Comparison of ENCODE assay signal across 19 cellular contexts in the genomic region with DNA sequence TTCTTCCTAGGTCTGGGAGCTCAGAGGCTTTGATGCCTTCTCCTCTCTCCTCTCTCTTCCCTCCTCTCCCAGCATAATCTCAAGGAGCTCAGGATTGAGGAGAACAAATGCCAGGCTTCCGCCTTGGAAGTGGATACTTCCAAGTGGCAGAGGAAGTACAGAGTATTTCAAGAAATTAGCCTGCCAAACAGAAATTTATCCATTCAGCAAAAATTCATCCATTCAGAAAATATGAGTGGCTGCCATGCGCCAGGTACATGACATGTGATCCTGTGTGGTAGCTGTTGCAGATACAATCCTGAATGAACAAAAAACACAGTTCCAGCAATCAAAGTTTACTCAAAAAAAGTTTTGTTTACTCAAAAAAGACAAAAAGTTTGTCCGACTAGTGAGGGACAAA. TPM values are rescaled to one million over a fixed set of nuclear protein-coding genes. Genes with fewer than 3 reads are reported as not detected.
DNase-seq lines count a peak whose midpoint lies in the region; ATAC-seq, FAIRE-seq and TF ChIP-seq lines count a peak whose summit lies in the region.
"Had no signal": no experiment of that assay in that cellular context is flagged by ENCODE, and none has a peak within 500 bp of the region (broad histone marks: within the 10 kb centered on the region; RNA-seq: fewer than 3 reads in every experiment).

No MANE protein-coding gene starts in this region.

- dilution Hi-C loops in IMR-90 (cut with HindIII; ENCODE audit: low sequenced_read_pairs, unreplicated experiment): no loop called here

- no peak overlapping the region for H2BK15ac ChIP-seq in IMR-90 (ENCODE audit: low read depth, low read length)

- H3K56ac ChIP-seq in IMR-90 (ENCODE audit: extremely low read depth, insufficient read depth, low read length): no peak overlapping the region

- H3K9me3 Mint-ChIP-seq in activated CD8-positive, alpha-beta memory T cell treated with anti-CD3 and anti-CD28 coated beads, Interleukin-2, amount 10 ng/mL, durations not matched to agents 7 days and 5 days (ENCODE audit: low read depth): no peaks in the 10 kb centered on the region
- H3K9me3 Mint-ChIP-seq in brain: no peaks in the 10 kb centered on the region

- intact Hi-C loops in IMR-90 (cut with micrococcal nuclease): no loop called here

- H3K27ac Mint-ChIP-seq in activated CD8-positive, alpha-beta memory T cell treated with anti-CD3 and anti-CD28 coated beads, Interleukin-2, amount 10 ng/mL, durations not matched to agents 7 days and 5 days: no peak overlapping the region
- H3K27ac Mint-ChIP-seq in brain: no peak overlapping the region
- H3K27ac Mint-ChIP-seq: CD4-positive, alpha-beta memory T cell had no signal

- TF ChIP-seq RAD21 in IMR-90 (IDR thresholded peaks at IDR 0.05; ENCODE audit: low read length): no peak

- POLR2A ChIA-PET in IMR-90 (lab: Charles Lee; ENCODE audit: unreplicated experiment): no interaction called here

- peak overlapping the region; percentile 61 for H2AFZ ChIP-seq in IMR-90 (replicated peaks; ENCODE audit: low read length, poor library complexity)
- peak overlapping the region; percentile 10 for H2AFZ ChIP-seq in parathyroid adenoma

- no peak overlapping the region for H2AK5ac ChIP-seq in IMR-90 (ENCODE audit: low read depth, low read length)

- WGBS in IMR-90 (ENCODE audit: extremely low coverage in 2 of 2, insufficient read length in 1 of 2), 2 experiments: no CpG with 5 or more reads among the region's 3 CpGs

- CTCF ChIA-PET in activated CD8-positive, alpha-beta memory T cell treated with anti-CD3 and anti-CD28 coated beads, Interleukin-2, amount 10 ng/mL, durations not matched to agents 7 days and 5 days (lab: Charles Lee): interaction anchor here (0.9 to 8.6 kb wide), 17 partner anchors 8 to 413 kb away, joined by 3 to 169 read pairs (median 12); a partner anchor contains a TSS
- CTCF ChIA-PET in IMR-90 (lab: Yijun Ruan, JAX): interaction anchor here (0.7 to 1.3 kb wide), 2 partner anchors 56 to 656 kb away, joined by 3 to 6 read pairs; a partner anchor contains a TSS

- H4K20me1 ChIP-seq in IMR-90 (ENCODE audit: insufficient read depth, low read length): no peaks in the 10 kb centered on the region

- FAIRE-seq in D721Med (lab: Jason Lieb, UNC): no peak
- FAIRE-seq: A204.1, H54 had no signal

- no peak overlapping the region for H3K14ac ChIP-seq in IMR-90 (replicated peaks; ENCODE audit: low read depth, low read length)

- no peak overlapping the region for H3K4me2 ChIP-seq in IMR-90 (ENCODE audit: low read depth, low read length)
- H3K4me2 ChIP-seq in parathyroid adenoma (ENCODE audit: low read length): no peak overlapping the region

- TF ChIP-seq POLR2A in IMR-90 (IDR thresholded peaks at IDR 0.05; ENCODE audit: low read depth, low read length): no peak

- no peak overlapping the region for H3K4ac ChIP-seq in IMR-90 (ENCODE audit: low read depth, low read length)

- H2BK120ac ChIP-seq in IMR-90 (ENCODE audit: low read depth, low read length): no peak overlapping the region

- H3K27me3 ChIP-seq in IMR-90 (ENCODE audit: control insufficient read depth, insufficient read depth, low read length): no peaks in the 10 kb centered on the region; the same call in 1 of the 2 replicates
- H3K27me3 ChIP-seq in parathyroid adenoma (ENCODE audit: control insufficient read depth, insufficient read depth, low read length): no peaks in the 10 kb centered on the region
- H3K27me3 ChIP-seq: SJCRH30 had no signal

- H3K9ac ChIP-seq in IMR-90 (ENCODE audit: low read depth, low read length): no peak overlapping the region
- no peak overlapping the region for H3K9ac ChIP-seq in parathyroid adenoma

- H3K36me3 ChIP-seq in IMR-90 (ENCODE audit: control insufficient read depth, insufficient read depth, low read length) (no peaks in the 10 kb centered on the region), parathyroid adenoma (ENCODE audit: control insufficient read depth, insufficient read depth, low read length) (no peaks in the 10 kb centered on the region)
- H3K36me3 ChIP-seq: SJCRH30 had no signal

- BruUV-seq in IMR-90 (replicated peaks; lab: Mats Ljungman, UMichigan): no TSS peak

- H3K79me1 ChIP-seq in IMR-90 (ENCODE audit: low read depth in 1 of 2, low read length in 2 of 2): no peaks in the 10 kb centered on the region

- H3K36me3 Mint-ChIP-seq in activated CD8-positive, alpha-beta memory T cell treated with anti-CD3 and anti-CD28 coated beads, Interleukin-2, amount 10 ng/mL, durations not matched to agents 7 days and 5 days: no peaks in the 10 kb centered on the region
- no peaks in the 10 kb centered on the region for H3K36me3 Mint-ChIP-seq in brain
- H3K36me3 Mint-ChIP-seq: CD4-positive, alpha-beta memory T cell had no signal

- H3K4me3 Mint-ChIP-seq in activated CD8-positive, alpha-beta memory T cell treated with anti-CD3 and anti-CD28 coated beads, Interleukin-2, amount 10 ng/mL, durations not matched to agents 7 days and 5 days: peak overlapping the region; percentile 9
- H3K4me3 Mint-ChIP-seq in brain: peak overlapping the region in 4 of 5 experiments; percentile 48 to 68 (median 60)

- no peak overlapping the region for H2BK20ac ChIP-seq in IMR-90 (ENCODE audit: low read depth, low read length)

- in situ Hi-C loops in IMR-90 (cut with MboI; ENCODE audit: low sequenced_read_pairs): no loop called here

- no peak overlapping the region for H2BK5ac ChIP-seq in IMR-90 (ENCODE audit: low read depth, low read length, poor library complexity, severe bottlenecking)

- no peak overlapping the region for H4K8ac ChIP-seq in IMR-90 (ENCODE audit: low read depth in 2 of 2, low read length in 2 of 2)

- H3K27me3 Mint-ChIP-seq in activated CD8-positive, alpha-beta memory T cell treated with anti-CD3 and anti-CD28 coated beads, Interleukin-2, amount 10 ng/mL, durations not matched to agents 7 days and 5 days: peaks cover 4% of the 10 kb centered on the region
- no peaks in the 10 kb centered on the region for H3K27me3 Mint-ChIP-seq in brain

- DNase-seq in activated CD8-positive, alpha-beta memory T cell treated with anti-CD3 and anti-CD28 coated beads, Interleukin-2, amount 10 ng/mL, durations not matched to agents 7 days and 5 days: no peak
- DNase-seq in activated CD8-positive, alpha-beta memory T cell treated with anti-CD3 and anti-CD28 coated beads, Interleukin-2, amount 50 U/mL, for 48 hours: no peak
- DNase-seq in IMR-90 (no peak), NCI-H1694 treated with DMSO at 0.1 percent for 48 hours (lab: John Stamatoyannopoulos, UW) (no peak), D721Med (ENCODE audit: insufficient read length, low spot score) (no peak)
- DNase-seq: CD4-positive, alpha-beta memory T cell; NCI-H1092 treated with DMSO at 0.1 percent for 48 hours; NCI-H146; NCI-H2081; NCI-H2171 treated with DMSO at 0.1 percent for 48 hours; NCI-H446; NCI-H526 treated with DMSO at 0.1 percent for 48 hours; SJCRH30 had no signal

- H3K27ac ChIP-seq in IMR-90 (ENCODE audit: insufficient read depth, low read length) (no peak overlapping the region), parathyroid adenoma (no peak overlapping the region)
- H3K27ac ChIP-seq: SJCRH30 had no signal

- no peak overlapping the region for H4K91ac ChIP-seq in IMR-90 (ENCODE audit: insufficient read depth, low read depth, low read length)

- H3K4me3 ChIP-seq in IMR-90 (ENCODE audit: insufficient read depth, low read depth, low read length) (no peak overlapping the region), parathyroid adenoma (ENCODE audit: low read depth, low read length) (no peak overlapping the region)
- H3K4me3 ChIP-seq: SJCRH30 had no signal

- TF ChIP-seq CTCF in IMR-90 (conservative IDR thresholded peaks at IDR 0.05; ENCODE audit: low read depth, low read length) (no peak), brain (conservative IDR thresholded peaks at IDR 0.05) (no peak), parathyroid adenoma (IDR thresholded peaks at IDR 0.05) (no peak), D721Med (IDR thresholded peaks at IDR 0.05; ENCODE audit: insufficient read depth, missing control alignments) (no peak)

- H3K79me2 ChIP-seq in parathyroid adenoma: no peaks in the 10 kb centered on the region

- H3K4me1 Mint-ChIP-seq in activated CD8-positive, alpha-beta memory T cell treated with anti-CD3 and anti-CD28 coated beads, Interleukin-2, amount 10 ng/mL, durations not matched to agents 7 days and 5 days: peaks cover 12% of the 10 kb centered on the region
- peaks cover 5% of the 10 kb centered on the region for H3K4me1 Mint-ChIP-seq in brain

- H4K5ac ChIP-seq in IMR-90 (ENCODE audit: low read depth, low read length): no peak overlapping the region

- peaks cover 3% of the 10 kb centered on the region; the same call in 1 of the 2 replicates for H3K9me1 ChIP-seq in IMR-90 (ENCODE audit: insufficient read depth, low read length)

- no peak for ATAC-seq in activated CD8-positive, alpha-beta memory T cell treated with anti-CD3 and anti-CD28 coated beads, Interleukin-2, amount 10 ng/mL, durations not matched to agents 7 days and 5 days
- no peak for ATAC-seq in IMR-90 (ENCODE audit: low read depth)
- no peak for ATAC-seq in GM19452 (IDR thresholded peaks at IDR 0.05; ENCODE audit: unreplicated experiment)
- ATAC-seq: Panc1 had no signal

- no peaks in the 10 kb centered on the region for H3K4me1 ChIP-seq in IMR-90 (ENCODE audit: control insufficient read depth, insufficient read depth, low read length)
- peaks cover 4% of the 10 kb centered on the region for H3K4me1 ChIP-seq in parathyroid adenoma

- no peak overlapping the region for H3K18ac ChIP-seq in IMR-90 (ENCODE audit: low read depth, low read length)

- H3K9me3 ChIP-seq in IMR-90 (ENCODE audit: control insufficient read depth, insufficient read depth, low read length) (no peaks in the 10 kb centered on the region), parathyroid adenoma (ENCODE audit: control insufficient read depth, low read length) (no peaks in the 10 kb centered on the region)
- H3K9me3 ChIP-seq: SJCRH30 had no signal

- no peak overlapping the region for H3K23ac ChIP-seq in IMR-90 (ENCODE audit: low read depth, low read length)

- no peak overlapping the region for H2AK9ac ChIP-seq in IMR-90 (replicated peaks; ENCODE audit: low read depth, low read length, poor library complexity)

RNA-seq across cellular contexts. Expression of a gene that starts 18.4 kb away (rescaled TPM):
- total RNA-seq in activated CD8-positive, alpha-beta memory T cell treated with anti-CD3 and anti-CD28 coated beads, Interleukin-2, amount 10 ng/mL, durations not matched to agents 7 days and 5 days: 100 to 1,000 TPM; 107 to 149 TPM
- total RNA-seq in IMR-90 (2012; rRNA removed): 43.2 and 60.5 TPM in 2 replicates
- 53.5 and 55.3 TPM in 2 replicates for polyA plus RNA-seq in IMR-90 (2012; rRNA removed)
- 17.2 and 29.5 TPM in 2 replicates for polyA plus RNA-seq in IMR-90 (2012; cell fraction: cytosol; rRNA removed)
- 25.5 and 102 TPM in 2 replicates for polyA plus RNA-seq in IMR-90 (2012; cell fraction: nucleus; rRNA removed; ENCODE audit: low replicate concordance)
- 124 TPM for polyA plus RNA-seq in brain (ENCODE audit: insufficient read depth, low read depth, low replicate concordance)

RNA-seq across cellular contexts. Expression of a gene that starts 37.8 kb away (rescaled TPM):
- 10 to 100 TPM; 57.9 to 79.0 TPM for total RNA-seq in activated CD8-positive, alpha-beta memory T cell treated with anti-CD3 and anti-CD28 coated beads, Interleukin-2, amount 10 ng/mL, durations not matched to agents 7 days and 5 days
- total RNA-seq in IMR-90 (2012; rRNA removed): 11.4 and 11.8 TPM in 2 replicates
- polyA plus RNA-seq in IMR-90 (2012; rRNA removed) (38.7 and 40.7 TPM in 2 replicates), brain (ENCODE audit: insufficient read depth, low read depth, low replicate concordance) (15.8 TPM)
- 20.9 and 23.5 TPM in 2 replicates for polyA plus RNA-seq in IMR-90 (2012; cell fraction: cytosol; rRNA removed)
- polyA plus RNA-seq in IMR-90 (2012; cell fraction: nucleus; rRNA removed; ENCODE audit: low replicate concordance): 117 and 123 TPM in 2 replicates

RNA-seq across cellular contexts. Expression of a gene that starts 50.4 kb away (rescaled TPM):
- total RNA-seq in activated CD8-positive, alpha-beta memory T cell treated with anti-CD3 and anti-CD28 coated beads, Interleukin-2, amount 10 ng/mL, durations not matched to agents 7 days and 5 days: 10 to 100 TPM; 83.5 to 84.3 TPM
- total RNA-seq in IMR-90 (2012; rRNA removed): 45.3 and 47.9 TPM in 2 replicates
- polyA plus RNA-seq in IMR-90 (2012; rRNA removed) (92.4 and 100 TPM in 2 replicates), brain (ENCODE audit: insufficient read depth, low read depth, low replicate concordance) (56.2 TPM)
- 40.2 and 67.9 TPM in 2 replicates for polyA plus RNA-seq in IMR-90 (2012; cell fraction: cytosol; rRNA removed)
- 464 and 468 TPM in 2 replicates for polyA plus RNA-seq in IMR-90 (2012; cell fraction: nucleus; rRNA removed; ENCODE audit: low replicate concordance)

RNA-seq across cellular contexts. Expression of a gene that starts 55.5 kb away (rescaled TPM):
- not detected for total RNA-seq in activated CD8-positive, alpha-beta memory T cell treated with anti-CD3 and anti-CD28 coated beads, Interleukin-2, amount 10 ng/mL, durations not matched to agents 7 days and 5 days
- total RNA-seq in IMR-90 (2012; rRNA removed): 0.28 and 0.36 TPM in 2 replicates
- polyA plus RNA-seq in IMR-90 (2012; rRNA removed): 0.09 and 0.14 TPM in 2 replicates
- polyA plus RNA-seq in IMR-90 (2012; cell fraction: cytosol; rRNA removed): 0.35 TPM in 1 of 2 replicates, not detected in the other
- polyA plus RNA-seq in IMR-90 (2012; cell fraction: nucleus; rRNA removed; ENCODE audit: low replicate concordance): 0.09 and 0.14 TPM in 2 replicates
- polyA plus RNA-seq in brain (ENCODE audit: insufficient read depth, low read depth, low replicate concordance): 0.80 TPM
- total RNA-seq: CD4-positive, alpha-beta memory T cell had no signal
- polyA plus RNA-seq: CD4-positive, alpha-beta memory T cell had no signal
